Comparison of ENCODE assay signal across 2 cellular contexts in genomic region chr1:154155282-154155681, GRCh38.
A peak's percentile ranks its signal among the peaks of the same experiment; 100 is the strongest.
TF ChIP-seq lines count a peak whose summit lies in the region.

No MANE protein-coding gene starts in this region.

TF ChIP-seq in IMR-90, 13 proteins besides CTCF, POLR2A, EP300 and RAD21:
- no peak for TF ChIP-seq RCOR1 (IDR thresholded peaks at IDR 0.05; ENCODE audit: insufficient replicate concordance, low read length)
- no peak for TF ChIP-seq NFE2L2 (IDR thresholded peaks at IDR 0.05; ENCODE audit: low read depth, low read length)
- no peak for TF ChIP-seq ELK1 (IDR thresholded peaks at IDR 0.05; ENCODE audit: borderline replicate concordance, low read depth, low read length)
- TF ChIP-seq FOS (IDR thresholded peaks at IDR 0.05; ENCODE audit: low read depth, low read length) = no peak
- TF ChIP-seq MXI1 (IDR thresholded peaks at IDR 0.05; ENCODE audit: borderline replicate concordance, low read depth, low read length) = no peak
- TF ChIP-seq CEBPB (IDR thresholded peaks at IDR 0.05; ENCODE audit: low read depth, low read length) = no peak
- TF ChIP-seq BHLHE40 (IDR thresholded peaks at IDR 0.05; ENCODE audit: low read depth, low read length) = no peak
- no peak for TF ChIP-seq CHD1 (IDR thresholded peaks at IDR 0.05; ENCODE audit: low read depth, low read length)
- TF ChIP-seq MAFK (IDR thresholded peaks at IDR 0.05; ENCODE audit: low read depth, low read length) = no peak
- no peak for TF ChIP-seq RFX5 (IDR thresholded peaks at IDR 0.05; ENCODE audit: low read depth, low read length)
- TF ChIP-seq SMC3 (IDR thresholded peaks at IDR 0.05; ENCODE audit: low read depth, low read length) = no peak
- TF ChIP-seq MAZ (IDR thresholded peaks at IDR 0.05; ENCODE audit: borderline replicate concordance, low read depth, low read length) = no peak
- TF ChIP-seq USF2 (IDR thresholded peaks at IDR 0.05; ENCODE audit: low read depth, low read length) = no peak

TF ChIP-seq in endothelial cell of umbilical vein, 7 proteins besides CTCF, POLR2A, EP300 and RAD21:
- TF ChIP-seq POLR2AphosphoS5 (IDR thresholded peaks at IDR 0.05; ENCODE audit: insufficient read depth, low read depth, low read length) (peak; percentile 58), GATA2 (IDR thresholded peaks at IDR 0.05; ENCODE audit: insufficient read depth, insufficient read length, low read depth, low read length) (no peak)
